In the genomic region with DNA sequence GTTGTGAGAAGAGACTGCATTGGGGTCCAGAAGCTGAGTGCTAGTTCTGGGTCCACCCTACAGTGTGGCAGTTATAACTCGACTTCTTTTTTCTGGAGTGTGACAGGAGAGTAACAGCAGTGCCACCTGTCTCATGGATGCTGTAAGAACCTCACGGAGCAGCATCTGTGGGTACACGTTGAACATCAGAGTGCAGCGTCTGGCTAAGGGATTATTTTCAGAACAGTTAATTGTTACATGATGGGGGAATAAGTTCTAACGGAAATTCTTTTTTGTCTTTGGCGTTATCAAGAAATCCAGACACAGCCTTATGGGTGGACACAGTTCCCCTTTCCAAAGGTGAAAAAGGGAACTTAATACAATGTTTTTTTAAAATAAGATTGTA, we compare ENCODE assay signal across 12 cellular contexts. TPM values are rescaled to one million over a fixed set of nuclear protein-coding genes. Genes with fewer than 3 reads are reported as not detected.
DNase-seq lines count a peak whose midpoint lies in the region; ATAC-seq and TF ChIP-seq lines count a peak whose summit lies in the region.
"Had no signal": no experiment of that assay in that cellular context is flagged by ENCODE, and none has a peak within 500 bp of the region (broad histone marks: within the 10 kb centered on the region; RNA-seq: fewer than 3 reads in every experiment).

No MANE protein-coding gene starts in this region.

- H4K20me1 ChIP-seq in hepatocyte (ENCODE audit: insufficient read depth, poor library complexity, severe bottlenecking), result no peaks in the 10 kb centered on the region

- TF ChIP-seq POLR2A in spleen (IDR thresholded peaks at IDR 0.05) (no peak), ovary (IDR thresholded peaks at IDR 0.05) (no peak)

- no TSS peak for BruUV-seq in A673 (replicated peaks; lab: Mats Ljungman, UMichigan)

- ATAC-seq in SK-N-SH treated with all-trans-retinoic acid at 6 μM for 48 hours (peak; percentile 16; the same call in 2 of the 3 replicates), GM19397 (IDR thresholded peaks at IDR 0.05; ENCODE audit: unreplicated experiment) (no peak), GM19467 (IDR thresholded peaks at IDR 0.05; ENCODE audit: unreplicated experiment) (no peak)

- CTCF ChIA-PET in A673 (lab: Charles Lee), result no interaction called here

- H3K27me3 ChIP-seq in A673 (replicated peaks; ENCODE audit: insufficient read depth, low read depth, low read length, poor library complexity), result no peaks in the 10 kb centered on the region
- no peaks in the 10 kb centered on the region for H3K27me3 ChIP-seq in HL-60 (ENCODE audit: insufficient read depth, poor library complexity, severe bottlenecking)
- no peaks in the 10 kb centered on the region for H3K27me3 ChIP-seq in hepatocyte
- H3K27me3 ChIP-seq in spleen (replicated peaks in 1 of 7), result no peaks in the 10 kb centered on the region
- no peaks in the 10 kb centered on the region for H3K27me3 ChIP-seq in ovary

- 56% methylated on average over 6 of the region's 6 CpGs for WGBS in hepatocyte (ENCODE audit: low lambda C conversion rate, missing lambda C conversion rate)
- WGBS in spleen, 5 donors, result 18 to 26% (median 19%) methylated on average over 6 of the region's 6 CpGs
- 14 to 26% (median 20%) methylated on average over 6 of the region's 6 CpGs for WGBS in ovary, 3 donors

- no peaks in the 10 kb centered on the region for H3K9me2 ChIP-seq in hepatocyte (replicated peaks; ENCODE audit: insufficient read depth)

- no peak overlapping the region for H2AFZ ChIP-seq in hepatocyte

- H3K27ac ChIP-seq in A673 (ENCODE audit: low read depth, low read length, poor library complexity, severe bottlenecking) (no peak overlapping the region), HL-60 (replicated peaks) (peak overlapping the region; percentile 89), hepatocyte (peak overlapping the region; percentile 74), spleen (peak overlapping the region in 4 of 8 donors; percentile 20 to 87 (median 74)), ovary (no peak overlapping the region)

- TF ChIP-seq CTCF in A673 (conservative IDR thresholded peaks at IDR 0.05; ENCODE audit: low read depth, low read length) (peak; percentile 24; the same call in 1 of the 2 replicates), HL-60 (IDR thresholded peaks at IDR 0.05; ENCODE audit: insufficient read depth, low read length) (no peak), hepatocyte (IDR thresholded peaks at IDR 0.05; ENCODE audit: poor library complexity) (peak; percentile 27), spleen (IDR thresholded peaks at IDR 0.05 in 8 of 11, conservative IDR thresholded peaks at IDR 0.05 in 3 of 11) (no peak), ovary (IDR thresholded peaks at IDR 0.05) (no peak)

- DNase-seq in A673 (ENCODE audit: low spot score) (no peak), HL-60 (ENCODE audit: low read depth in 1 of 2, low spot score in 1 of 2) (peak; percentile 61 to 76), hepatocyte (ENCODE audit: low spot score) (peak; percentile 16), spleen (no peak), ovary (no peak)
- DNase-seq: aorta; IMR-90; stimulated activated naive CD4-positive, alpha-beta T cell treated with Interleukin-2 at 50 U/mL for 16 hours; T-helper 9 cell had no signal

- H3K4me2 ChIP-seq in hepatocyte, result no peak overlapping the region

- H3K36me3 ChIP-seq in A673 (ENCODE audit: insufficient read depth, low read length, poor library complexity, severe bottlenecking) (peaks cover 19% of the 10 kb centered on the region), hepatocyte (replicated peaks; ENCODE audit: insufficient read depth, low read depth) (no peaks in the 10 kb centered on the region), spleen (peaks cover 0 to 23% (median 12%) of the 10 kb centered on the region in 6 donors), ovary (no peaks in the 10 kb centered on the region)

- H3K79me2 ChIP-seq in hepatocyte, result no peaks in the 10 kb centered on the region

- no peak for TF ChIP-seq EP300 in ovary (IDR thresholded peaks at IDR 0.05)

- intact Hi-C loops in A673 (cut with micrococcal nuclease; ENCODE audit: unreplicated experiment) (no loop called here), spleen (cut with DNase I; ENCODE audit: low total_unique reads) (no loop called here), ovary (cut with DNase I) (no loop called here)

- peaks cover 12% of the 10 kb centered on the region for H3K4me1 ChIP-seq in A673 (ENCODE audit: insufficient read depth, low read length, poor library complexity, severe bottlenecking)
- H3K4me1 ChIP-seq in hepatocyte (ENCODE audit: insufficient read depth), result peaks cover 9% of the 10 kb centered on the region
- H3K4me1 ChIP-seq in spleen, result peaks cover 0 to 34% (median 3%) of the 10 kb centered on the region in 6 donors
- H3K4me1 ChIP-seq in ovary (ENCODE audit: insufficient read depth), result peaks cover 2% of the 10 kb centered on the region

- H3K9me3 ChIP-seq in A673 (ENCODE audit: low read depth, low read length, poor library complexity, severe bottlenecking) (peaks cover 11% of the 10 kb centered on the region), hepatocyte (ENCODE audit: low read depth) (no peaks in the 10 kb centered on the region), spleen (peaks cover 0 to 11% (median 4%) of the 10 kb centered on the region in 8 donors), ovary (no peaks in the 10 kb centered on the region)

- H3K4me3 ChIP-seq in A673 (ENCODE audit: low read depth, low read length, poor library complexity, severe bottlenecking) (no peak overlapping the region), HL-60 (replicated peaks; ENCODE audit: insufficient read depth, low read length) (no peak overlapping the region), hepatocyte (no peak overlapping the region), spleen (no peak overlapping the region), ovary (no peak overlapping the region)

- POLR2A ChIA-PET in A673 (lab: Charles Lee; ENCODE audit: low non-redundant PET), result no interaction called here

TF ChIP-seq in SK-N-SH treated with all-trans-retinoic acid at 6 μM for 48 hours, 23 proteins besides CTCF, POLR2A, EP300 and RAD21:
- TF ChIP-seq TOX (CRISPR knock-in tag; IDR thresholded peaks at IDR 0.05; ENCODE audit: borderline replicate concordance) (no peak), GLIS3 (CRISPR knock-in tag; IDR thresholded peaks at IDR 0.05) (no peak), ESRRG (CRISPR knock-in tag; IDR thresholded peaks at IDR 0.05) (no peak), CREB5 (CRISPR knock-in tag; IDR thresholded peaks at IDR 0.05; ENCODE audit: low read depth) (no peak), CSDC2 (CRISPR knock-in tag; IDR thresholded peaks at IDR 0.05) (no peak), ZFP30 (CRISPR knock-in tag; IDR thresholded peaks at IDR 0.05) (no peak), RARB (CRISPR knock-in tag; IDR thresholded peaks at IDR 0.05) (no peak)
- TF ChIP-seq, protein P1, sequence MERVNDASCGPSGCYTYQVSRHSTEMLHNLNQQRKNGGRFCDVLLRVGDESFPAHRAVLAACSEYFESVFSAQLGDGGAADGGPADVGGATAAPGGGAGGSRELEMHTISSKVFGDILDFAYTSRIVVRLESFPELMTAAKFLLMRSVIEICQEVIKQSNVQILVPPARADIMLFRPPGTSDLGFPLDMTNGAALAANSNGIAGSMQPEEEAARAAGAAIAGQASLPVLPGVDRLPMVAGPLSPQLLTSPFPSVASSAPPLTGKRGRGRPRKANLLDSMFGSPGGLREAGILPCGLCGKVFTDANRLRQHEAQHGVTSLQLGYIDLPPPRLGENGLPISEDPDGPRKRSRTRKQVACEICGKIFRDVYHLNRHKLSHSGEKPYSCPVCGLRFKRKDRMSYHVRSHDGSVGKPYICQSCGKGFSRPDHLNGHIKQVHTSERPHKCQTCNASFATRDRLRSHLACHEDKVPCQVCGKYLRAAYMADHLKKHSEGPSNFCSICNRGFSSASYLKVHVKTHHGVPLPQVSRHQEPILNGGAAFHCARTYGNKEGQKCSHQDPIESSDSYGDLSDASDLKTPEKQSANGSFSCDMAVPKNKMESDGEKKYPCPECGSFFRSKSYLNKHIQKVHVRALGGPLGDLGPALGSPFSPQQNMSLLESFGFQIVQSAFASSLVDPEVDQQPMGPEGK (CRISPR knock-in tag; IDR thresholded peaks at IDR 0.05; ENCODE audit: borderline replicate concordance), result no peak

RNA-seq across cellular contexts. Expression of gene TOGARAM2, which starts 28.3 kb away (rescaled TPM):
- 0.31 and 0.75 TPM in 2 replicates for total RNA-seq in A673 (2021)
- 0.47 and 0.92 TPM in 2 replicates for total RNA-seq in hepatocyte
- polyA plus RNA-seq in hepatocyte, result 1.3 and 2.1 TPM in 2 replicates
- total RNA-seq in spleen, result 10 to 100 TPM in 4 of 7 donors, 1 to 10 TPM in 3; 3.1 to 19.9 (median 11.7) TPM
- polyA plus RNA-seq in spleen, result 1 to 10 TPM; 3.0 to 9.0 (median 7.4) TPM
- total RNA-seq in ovary, result 10 to 100 TPM in 1 of 7 donors, 1 to 10 TPM in 5, under 1 TPM in 1; 0.95 to 21.1 (median 1.8) TPM
- under 1 TPM; 0.33 to 0.58 TPM for polyA plus RNA-seq in ovary

RNA-seq across cellular contexts. Expression of gene WDR43, which starts 58.3 kb away (rescaled TPM):
- total RNA-seq in A673 (2021), result 121 and 145 TPM in 2 replicates
- total RNA-seq in hepatocyte, result 41.3 and 43.0 TPM in 2 replicates
- 21.0 and 24.5 TPM in 2 replicates for polyA plus RNA-seq in hepatocyte
- 10 to 100 TPM; 22.7 to 49.8 (median 43.4) TPM for total RNA-seq in spleen
- 10 to 100 TPM; 10.8 to 14.7 (median 14.6) TPM for polyA plus RNA-seq in spleen
- total RNA-seq in ovary, result 10 to 100 TPM; 29.0 to 63.5 (median 46.8) TPM
- 10 to 100 TPM; 14.0 to 29.0 TPM for polyA plus RNA-seq in ovary

Comparison
In these comparisons a context has a peak if more than half of its experiments do, and no peak if none do; other contexts are left out.
1. DNase-seq: peak in HL-60 (2 of 2) and hepatocyte (single experiment); none in A673 (single experiment), spleen (single experiment) and ovary (0 of 5).
2. H3K27ac ChIP-seq: peak in HL-60 (single experiment) and hepatocyte (single experiment); none in A673 (single experiment) and ovary (0 of 2).
3. CTCF ChIP-seq: peak in A673 (single experiment) and hepatocyte (single experiment); none in HL-60 (single experiment), spleen (0 of 11) and ovary (0 of 3).